Comparison of ENCODE assay signal across 13 cellular contexts in genomic region chr6:111550953-111551352, GRCh38. TPM values are rescaled to one million over a fixed set of nuclear protein-coding genes. Genes with fewer than 3 reads are reported as not detected.
DNase-seq lines count a peak whose midpoint lies in the region; TF ChIP-seq lines count a peak whose summit lies in the region.
"Had no signal": no experiment of that assay in that cellular context is flagged by ENCODE, and none has a peak within 500 bp of the region (broad histone marks: within the 10 kb centered on the region; RNA-seq: fewer than 3 reads in every experiment).

No MANE protein-coding gene starts in this region.

- peak overlapping the region; percentile 68 for H3K4me2 ChIP-seq in hepatocyte

- H3K27ac ChIP-seq in hepatocyte (peak overlapping the region; percentile 90), sigmoid colon (peak overlapping the region; percentile 76 to 85 (median 82)), right atrium auricular region (peak overlapping the region in 1 of 2 donors; percentile 78)

- no peak for TF ChIP-seq POLR2A in sigmoid colon (IDR thresholded peaks at IDR 0.05)

- H3K9me3 ChIP-seq in hepatocyte (ENCODE audit: low read depth) (no peaks in the 10 kb centered on the region), sigmoid colon (no peaks in the 10 kb centered on the region), right atrium auricular region (no peaks in the 10 kb centered on the region)

- no peaks in the 10 kb centered on the region for H3K27me3 Mint-ChIP-seq in Calu3 (ENCODE audit: unreplicated experiment)
- H3K27me3 Mint-ChIP-seq: CD8-positive, alpha-beta memory T cell had no signal

- H3K4me1 ChIP-seq in hepatocyte (ENCODE audit: insufficient read depth) (peaks cover 35% of the 10 kb centered on the region), sigmoid colon (peaks cover 0 to 43% (median 31%) of the 10 kb centered on the region in 4 donors), right atrium auricular region (peaks cover 0 to 40% of the 10 kb centered on the region in 2 donors)

- no peaks in the 10 kb centered on the region for H3K79me2 ChIP-seq in hepatocyte

- no peaks in the 10 kb centered on the region for H3K9me2 ChIP-seq in hepatocyte (replicated peaks; ENCODE audit: insufficient read depth)

- H3K36me3 Mint-ChIP-seq in Calu3 (ENCODE audit: insufficient read depth, unreplicated experiment), result peaks cover 19% of the 10 kb centered on the region

- no TSS peak for BruUV-seq in Calu3 (replicated peaks; lab: Mats Ljungman, UMichigan)

- no peaks in the 10 kb centered on the region for H4K20me1 ChIP-seq in hepatocyte (ENCODE audit: insufficient read depth, poor library complexity, severe bottlenecking)

- H3K9me3 Mint-ChIP-seq in Calu3 (ENCODE audit: low read depth, unreplicated experiment), result no peaks in the 10 kb centered on the region
- H3K9me3 Mint-ChIP-seq: CD8-positive, alpha-beta memory T cell had no signal

- TF ChIP-seq CTCF in hepatocyte (IDR thresholded peaks at IDR 0.05; ENCODE audit: poor library complexity) (no peak), sigmoid colon (IDR thresholded peaks at IDR 0.05) (no peak), Calu3 (IDR thresholded peaks at IDR 0.05; ENCODE audit: unreplicated experiment) (no peak), right atrium auricular region (IDR thresholded peaks at IDR 0.05) (no peak)

- H2AFZ ChIP-seq in hepatocyte, result no peak overlapping the region

- H3K36me3 ChIP-seq in hepatocyte (replicated peaks; ENCODE audit: insufficient read depth, low read depth) (no peaks in the 10 kb centered on the region), sigmoid colon (no peaks in the 10 kb centered on the region), right atrium auricular region (no peaks in the 10 kb centered on the region)

- H3K4me3 Mint-ChIP-seq in Calu3 (ENCODE audit: low read depth, unreplicated experiment), result no peak overlapping the region

- H3K4me3 ChIP-seq in hepatocyte, result no peak overlapping the region
- H3K4me3 ChIP-seq in sigmoid colon, result no peak overlapping the region
- no peak overlapping the region for H3K4me3 ChIP-seq in right atrium auricular region

- no peaks in the 10 kb centered on the region for H3K27me3 ChIP-seq in hepatocyte
- H3K27me3 ChIP-seq in sigmoid colon, result no peaks in the 10 kb centered on the region
- no peaks in the 10 kb centered on the region for H3K27me3 ChIP-seq in right atrium auricular region

- intact Hi-C loops in sigmoid colon (cut with DNase I) (loop anchor here (5.0 kb wide), 2 partner anchors 51 to 69 kb away; partner anchors contain the start of gene REV3L), posterior cingulate gyrus (cut with DNase I) (loop anchor here (10.0 kb wide), 1 partner anchor 66 kb away; the partner anchor contains the start of gene REV3L), Calu3 (cut with micrococcal nuclease; ENCODE audit: unreplicated experiment) (loop anchor here (5.0 kb wide), 1 partner anchor 69 kb away; the partner anchor contains the start of gene REV3L)

- 64% methylated on average over 8 of the region's 8 CpGs for WGBS in hepatocyte (ENCODE audit: low lambda C conversion rate, missing lambda C conversion rate)
- WGBS in sigmoid colon, 2 donors, result 50 to 84% methylated on average over 8 of the region's 8 CpGs

- TF ChIP-seq EP300 in sigmoid colon (IDR thresholded peaks at IDR 0.05), result no peak

- H3K4me1 Mint-ChIP-seq in Calu3 (ENCODE audit: low read depth, unreplicated experiment), result peaks cover 31% of the 10 kb centered on the region
- H3K4me1 Mint-ChIP-seq: CD8-positive, alpha-beta memory T cell had no signal

- CTCF ChIA-PET in Calu3 (lab: Charles Lee), result no interaction called here

- no peak overlapping the region for H3K27ac Mint-ChIP-seq in Calu3 (ENCODE audit: unreplicated experiment)

- peak; percentile 66 for DNase-seq in DMS79 treated with DMSO at 0.1 percent for 48 hours (lab: John Stamatoyannopoulos, UW)
- DNase-seq in NCI-H69 (lab: John Stamatoyannopoulos, UW), result peak; percentile 55
- DNase-seq in hepatocyte (ENCODE audit: low spot score), result no peak
- no peak for DNase-seq in sigmoid colon
- DNase-seq in posterior cingulate gyrus, result no peak
- no peak for DNase-seq in Calu3
- DNase-seq in right atrium auricular region (ENCODE audit: low spot score), result no peak
- DNase-seq in T1000 (lab: John Stamatoyannopoulos, UW), result no peak
- DNase-seq: activated naive CD4-positive, alpha-beta T cell treated with anti-CD3 and anti-CD28 coated beads, Interleukin-2, amount 50 U/mL, for 16 hours; CD8-positive, alpha-beta memory T cell; KBM-7; NCI-H2029 treated with DMSO at 0.1 percent for 48 hours; T-helper 9 cell had no signal

RNA-seq across cellular contexts. Expression of gene TRAF3IP2, which starts 54.7 kb away (rescaled TPM):
- total RNA-seq in hepatocyte, result 26.0 and 31.1 TPM in 2 replicates
- 21.9 and 22.2 TPM in 2 replicates for polyA plus RNA-seq in hepatocyte
- total RNA-seq in sigmoid colon, result 10 to 100 TPM; 15.8 to 21.4 (median 17.3) TPM
- 10 to 100 TPM; 39.2 to 58.5 (median 48.0) TPM for polyA plus RNA-seq in sigmoid colon
- 39.2 and 42.0 TPM in 2 replicates for total RNA-seq in Calu3 (2022)
- total RNA-seq in right atrium auricular region, result 10 to 100 TPM; 12.1 to 25.2 TPM

Comparison
In these comparisons a context has a peak if more than half of its experiments do, and no peak if none do; other contexts are left out.
1. DNase-seq: peak in DMS79 treated with DMSO at 0.1 percent for 48 hours (single experiment) and NCI-H69 (single experiment); none in hepatocyte (single experiment), sigmoid colon (single experiment), posterior cingulate gyrus (0 of 10), Calu3 (single experiment), right atrium auricular region (single experiment) and T1000 (single experiment).